ENCODE assay signal across 1 cellular context in genomic region chr10:69334258-69335062, GRCh38.
TF ChIP-seq lines count a peak whose summit lies in the region.

No MANE protein-coding gene starts in this region.

TF ChIP-seq in K562, 482 proteins besides CTCF, POLR2A, EP300 and RAD21 (continued from another document and continues in another):
- TF ChIP-seq LARP7 (IDR thresholded peaks at IDR 0.05): peak; percentile 60; the same call in 1 of the 2 replicates
- peak; percentile 47; the same call in 1 of the 2 replicates for TF ChIP-seq SPI1 (IDR thresholded peaks at IDR 0.05; ENCODE audit: borderline replicate concordance, low read depth, low read length)
- peak; percentile 57; the same call in 1 of the 2 replicates for TF ChIP-seq ZNF263 (CRISPR knock-in tag; IDR thresholded peaks at IDR 0.05; ENCODE audit: borderline replicate concordance)
- TF ChIP-seq, protein P1, sequence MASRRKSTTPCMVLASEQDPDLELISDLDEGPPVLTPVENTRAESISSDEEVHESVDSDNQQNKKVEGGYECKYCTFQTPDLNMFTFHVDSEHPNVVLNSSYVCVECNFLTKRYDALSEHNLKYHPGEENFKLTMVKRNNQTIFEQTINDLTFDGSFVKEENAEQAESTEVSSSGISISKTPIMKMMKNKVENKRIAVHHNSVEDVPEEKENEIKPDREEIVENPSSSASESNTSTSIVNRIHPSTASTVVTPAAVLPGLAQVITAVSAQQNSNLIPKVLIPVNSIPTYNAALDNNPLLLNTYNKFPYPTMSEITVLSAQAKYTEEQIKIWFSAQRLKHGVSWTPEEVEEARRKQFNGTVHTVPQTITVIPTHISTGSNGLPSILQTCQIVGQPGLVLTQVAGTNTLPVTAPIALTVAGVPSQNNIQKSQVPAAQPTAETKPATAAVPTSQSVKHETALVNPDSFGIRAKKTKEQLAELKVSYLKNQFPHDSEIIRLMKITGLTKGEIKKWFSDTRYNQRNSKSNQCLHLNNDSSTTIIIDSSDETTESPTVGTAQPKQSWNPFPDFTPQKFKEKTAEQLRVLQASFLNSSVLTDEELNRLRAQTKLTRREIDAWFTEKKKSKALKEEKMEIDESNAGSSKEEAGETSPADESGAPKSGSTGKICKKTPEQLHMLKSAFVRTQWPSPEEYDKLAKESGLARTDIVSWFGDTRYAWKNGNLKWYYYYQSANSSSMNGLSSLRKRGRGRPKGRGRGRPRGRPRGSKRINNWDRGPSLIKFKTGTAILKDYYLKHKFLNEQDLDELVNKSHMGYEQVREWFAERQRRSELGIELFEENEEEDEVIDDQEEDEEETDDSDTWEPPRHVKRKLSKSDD (conservative IDR thresholded peaks at IDR 0.05; ENCODE audit: low read length): no peak
- TF ChIP-seq MYC (IDR thresholded peaks at IDR 0.05; ENCODE audit: low read depth, low read length): peak; percentile 91
- TF ChIP-seq MYC (CRISPR knock-in tag; IDR thresholded peaks at IDR 0.05; ENCODE audit: borderline replicate concordance, low read depth): no peak
- TF ChIP-seq ZNF780A (CRISPR knock-in tag; IDR thresholded peaks at IDR 0.05): no peak
- no peak for TF ChIP-seq ZNF717 (CRISPR knock-in tag; IDR thresholded peaks at IDR 0.05)
- TF ChIP-seq ZNF253 (CRISPR knock-in tag; conservative IDR thresholded peaks at IDR 0.05): no peak
- no peak for TF ChIP-seq RFX5 (IDR thresholded peaks at IDR 0.05; ENCODE audit: low read depth, low read length)
- peak; percentile 39 for TF ChIP-seq NFIC (IDR thresholded peaks at IDR 0.05)
- TF ChIP-seq NFE2 (IDR thresholded peaks at IDR 0.05; ENCODE audit: low read depth): peak; percentile 92
- no peak for TF ChIP-seq SLC30A9 (CRISPR knock-in tag; IDR thresholded peaks at IDR 0.05)
- no peak for TF ChIP-seq ZNF212 (CRISPR knock-in tag; IDR thresholded peaks at IDR 0.05)
- TF ChIP-seq, protein P2, sequence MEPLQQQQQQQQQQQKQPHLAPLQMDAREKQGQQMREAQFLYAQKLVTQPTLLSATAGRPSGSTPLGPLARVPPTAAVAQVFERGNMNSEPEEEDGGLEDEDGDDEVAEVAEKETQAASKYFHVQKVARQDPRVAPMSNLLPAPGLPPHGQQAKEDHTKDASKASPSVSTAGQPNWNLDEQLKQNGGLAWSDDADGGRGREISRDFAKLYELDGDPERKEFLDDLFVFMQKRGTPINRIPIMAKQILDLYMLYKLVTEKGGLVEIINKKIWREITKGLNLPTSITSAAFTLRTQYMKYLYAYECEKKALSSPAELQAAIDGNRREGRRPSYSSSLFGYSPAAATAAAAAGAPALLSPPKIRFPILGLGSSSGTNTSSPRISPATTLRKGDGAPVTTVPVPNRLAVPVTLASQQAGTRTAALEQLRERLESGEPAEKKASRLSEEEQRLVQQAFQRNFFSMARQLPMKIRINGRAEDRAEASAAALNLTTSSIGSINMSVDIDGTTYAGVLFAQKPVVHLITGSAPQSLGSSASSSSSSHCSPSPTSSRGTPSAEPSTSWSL (CRISPR knock-in tag; IDR thresholded peaks at IDR 0.05; ENCODE audit: borderline replicate concordance): no peak
- no peak for TF ChIP-seq CEBPZ (IDR thresholded peaks at IDR 0.05; ENCODE audit: borderline replicate concordance, low read depth, low read length)
- no peak for TF ChIP-seq TRIM28 (IDR thresholded peaks at IDR 0.05)
- no peak for TF ChIP-seq FOXJ3 (CRISPR knock-in tag; IDR thresholded peaks at IDR 0.05)
- no peak for TF ChIP-seq NFYB (IDR thresholded peaks at IDR 0.05; ENCODE audit: extremely low read depth, insufficient read length)
- TF ChIP-seq TBP (optimal IDR thresholded peaks at IDR 0.05; ENCODE audit: low read depth, low read length): peak; percentile 84
- no peak for TF ChIP-seq E2F5 (CRISPR knock-in tag; IDR thresholded peaks at IDR 0.05)
- TF ChIP-seq SIN3A (IDR thresholded peaks at IDR 0.05; ENCODE audit: borderline replicate concordance in 2 of 2, control insufficient read depth in 1 of 2, low read depth in 2 of 2, low read length in 2 of 2): peak; percentile 76 to 84; a peak in 2 of 4 replicates
- TF ChIP-seq, protein P3, sequence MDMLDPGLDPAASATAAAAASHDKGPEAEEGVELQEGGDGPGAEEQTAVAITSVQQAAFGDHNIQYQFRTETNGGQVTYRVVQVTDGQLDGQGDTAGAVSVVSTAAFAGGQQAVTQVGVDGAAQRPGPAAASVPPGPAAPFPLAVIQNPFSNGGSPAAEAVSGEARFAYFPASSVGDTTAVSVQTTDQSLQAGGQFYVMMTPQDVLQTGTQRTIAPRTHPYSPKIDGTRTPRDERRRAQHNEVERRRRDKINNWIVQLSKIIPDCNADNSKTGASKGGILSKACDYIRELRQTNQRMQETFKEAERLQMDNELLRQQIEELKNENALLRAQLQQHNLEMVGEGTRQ (CRISPR knock-in tag; IDR thresholded peaks at IDR 0.05): peak; percentile 66
- no peak for TF ChIP-seq ZNF79 (CRISPR knock-in tag; IDR thresholded peaks at IDR 0.05; ENCODE audit: low read depth)
- no peak for TF ChIP-seq IFI16 (CRISPR knock-in tag; IDR thresholded peaks at IDR 0.05)
- TF ChIP-seq MIER1 (IDR thresholded peaks at IDR 0.05; ENCODE audit: low read depth): peak; percentile 53; the same call in 1 of the 2 replicates
- TF ChIP-seq CREM (IDR thresholded peaks at IDR 0.05; ENCODE audit: low read depth): 0 out of 2 replicates have a peak, but pooled peaks have one; percentile 7
- TF ChIP-seq, protein P4, sequence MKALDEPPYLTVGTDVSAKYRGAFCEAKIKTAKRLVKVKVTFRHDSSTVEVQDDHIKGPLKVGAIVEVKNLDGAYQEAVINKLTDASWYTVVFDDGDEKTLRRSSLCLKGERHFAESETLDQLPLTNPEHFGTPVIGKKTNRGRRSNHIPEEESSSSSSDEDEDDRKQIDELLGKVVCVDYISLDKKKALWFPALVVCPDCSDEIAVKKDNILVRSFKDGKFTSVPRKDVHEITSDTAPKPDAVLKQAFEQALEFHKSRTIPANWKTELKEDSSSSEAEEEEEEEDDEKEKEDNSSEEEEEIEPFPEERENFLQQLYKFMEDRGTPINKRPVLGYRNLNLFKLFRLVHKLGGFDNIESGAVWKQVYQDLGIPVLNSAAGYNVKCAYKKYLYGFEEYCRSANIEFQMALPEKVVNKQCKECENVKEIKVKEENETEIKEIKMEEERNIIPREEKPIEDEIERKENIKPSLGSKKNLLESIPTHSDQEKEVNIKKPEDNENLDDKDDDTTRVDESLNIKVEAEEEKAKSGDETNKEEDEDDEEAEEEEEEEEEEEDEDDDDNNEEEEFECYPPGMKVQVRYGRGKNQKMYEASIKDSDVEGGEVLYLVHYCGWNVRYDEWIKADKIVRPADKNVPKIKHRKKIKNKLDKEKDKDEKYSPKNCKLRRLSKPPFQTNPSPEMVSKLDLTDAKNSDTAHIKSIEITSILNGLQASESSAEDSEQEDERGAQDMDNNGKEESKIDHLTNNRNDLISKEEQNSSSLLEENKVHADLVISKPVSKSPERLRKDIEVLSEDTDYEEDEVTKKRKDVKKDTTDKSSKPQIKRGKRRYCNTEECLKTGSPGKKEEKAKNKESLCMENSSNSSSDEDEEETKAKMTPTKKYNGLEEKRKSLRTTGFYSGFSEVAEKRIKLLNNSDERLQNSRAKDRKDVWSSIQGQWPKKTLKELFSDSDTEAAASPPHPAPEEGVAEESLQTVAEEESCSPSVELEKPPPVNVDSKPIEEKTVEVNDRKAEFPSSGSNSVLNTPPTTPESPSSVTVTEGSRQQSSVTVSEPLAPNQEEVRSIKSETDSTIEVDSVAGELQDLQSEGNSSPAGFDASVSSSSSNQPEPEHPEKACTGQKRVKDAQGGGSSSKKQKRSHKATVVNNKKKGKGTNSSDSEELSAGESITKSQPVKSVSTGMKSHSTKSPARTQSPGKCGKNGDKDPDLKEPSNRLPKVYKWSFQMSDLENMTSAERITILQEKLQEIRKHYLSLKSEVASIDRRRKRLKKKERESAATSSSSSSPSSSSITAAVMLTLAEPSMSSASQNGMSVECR (CRISPR knock-in tag; IDR thresholded peaks at IDR 0.05): no peak
- TF ChIP-seq MEF2A (IDR thresholded peaks at IDR 0.05; ENCODE audit: control insufficient read depth, low read depth, low read length): no peak
- no peak for TF ChIP-seq HMG20B (CRISPR knock-in tag; IDR thresholded peaks at IDR 0.05)
- TF ChIP-seq ZNF143 (CRISPR knock-in tag; IDR thresholded peaks at IDR 0.05): no peak
- TF ChIP-seq DMBX1 (CRISPR knock-in tag; IDR thresholded peaks at IDR 0.05; ENCODE audit: borderline replicate concordance): no peak
- no peak for TF ChIP-seq ZNF395 (CRISPR knock-in tag; IDR thresholded peaks at IDR 0.05)
- no peak for TF ChIP-seq TBL1XR1 (IDR thresholded peaks at IDR 0.05; ENCODE audit: low read length in 2 of 2)
- 0 out of 2 replicates have a peak, but pooled peaks have one; percentile 18 for TF ChIP-seq GATAD2A (IDR thresholded peaks at IDR 0.05)
- TF ChIP-seq ZBTB8A (IDR thresholded peaks at IDR 0.05; ENCODE audit: partially characterized antibody): no peak
- peak; percentile 80; the same call in 1 of the 2 replicates for TF ChIP-seq NR4A1 (CRISPR knock-in tag; IDR thresholded peaks at IDR 0.05)
- peak; percentile 60; the same call in 1 of the 2 replicates for TF ChIP-seq NR4A1 (tag; IDR thresholded peaks at IDR 0.05)
- TF ChIP-seq PRMT5 (CRISPR knock-in tag; IDR thresholded peaks at IDR 0.05): no peak
- TF ChIP-seq ZNF12 (CRISPR knock-in tag; IDR thresholded peaks at IDR 0.05): no peak
- TF ChIP-seq, protein P5, sequence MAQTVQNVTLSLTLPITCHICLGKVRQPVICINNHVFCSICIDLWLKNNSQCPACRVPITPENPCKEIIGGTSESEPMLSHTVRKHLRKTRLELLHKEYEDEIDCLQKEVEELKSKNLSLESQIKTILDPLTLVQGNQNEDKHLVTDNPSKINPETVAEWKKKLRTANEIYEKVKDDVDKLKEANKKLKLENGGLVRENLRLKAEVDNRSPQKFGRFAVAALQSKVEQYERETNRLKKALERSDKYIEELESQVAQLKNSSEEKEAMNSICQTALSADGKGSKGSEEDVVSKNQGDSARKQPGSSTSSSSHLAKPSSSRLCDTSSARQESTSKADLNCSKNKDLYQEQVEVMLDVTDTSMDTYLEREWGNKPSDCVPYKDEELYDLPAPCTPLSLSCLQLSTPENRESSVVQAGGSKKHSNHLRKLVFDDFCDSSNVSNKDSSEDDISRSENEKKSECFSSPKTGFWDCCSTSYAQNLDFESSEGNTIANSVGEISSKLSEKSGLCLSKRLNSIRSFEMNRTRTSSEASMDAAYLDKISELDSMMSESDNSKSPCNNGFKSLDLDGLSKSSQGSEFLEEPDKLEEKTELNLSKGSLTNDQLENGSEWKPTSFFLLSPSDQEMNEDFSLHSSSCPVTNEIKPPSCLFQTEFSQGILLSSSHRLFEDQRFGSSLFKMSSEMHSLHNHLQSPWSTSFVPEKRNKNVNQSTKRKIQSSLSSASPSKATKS (CRISPR knock-in tag; IDR thresholded peaks at IDR 0.05): no peak
- TF ChIP-seq BDP1 (IDR thresholded peaks at IDR 0.05; ENCODE audit: insufficient read depth, insufficient read length): no peak
- TF ChIP-seq, protein P6, sequence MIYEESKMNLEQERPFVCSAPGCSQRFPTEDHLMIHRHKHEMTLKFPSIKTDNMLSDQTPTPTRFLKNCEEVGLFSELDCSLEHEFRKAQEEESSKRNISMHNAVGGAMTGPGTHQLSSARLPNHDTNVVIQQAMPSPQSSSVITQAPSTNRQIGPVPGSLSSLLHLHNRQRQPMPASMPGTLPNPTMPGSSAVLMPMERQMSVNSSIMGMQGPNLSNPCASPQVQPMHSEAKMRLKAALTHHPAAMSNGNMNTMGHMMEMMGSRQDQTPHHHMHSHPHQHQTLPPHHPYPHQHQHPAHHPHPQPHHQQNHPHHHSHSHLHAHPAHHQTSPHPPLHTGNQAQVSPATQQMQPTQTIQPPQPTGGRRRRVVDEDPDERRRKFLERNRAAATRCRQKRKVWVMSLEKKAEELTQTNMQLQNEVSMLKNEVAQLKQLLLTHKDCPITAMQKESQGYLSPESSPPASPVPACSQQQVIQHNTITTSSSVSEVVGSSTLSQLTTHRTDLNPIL (CRISPR knock-in tag; IDR thresholded peaks at IDR 0.05): no peak
- no peak for TF ChIP-seq NR2F6 (CRISPR knock-in tag; IDR thresholded peaks at IDR 0.05)
- no peak for TF ChIP-seq KAT8 (IDR thresholded peaks at IDR 0.05; ENCODE audit: low read depth)
- no peak for TF ChIP-seq ZNF507 (tag; conservative IDR thresholded peaks at IDR 0.05)
- TF ChIP-seq ZNF316 (IDR thresholded peaks at IDR 0.05): peak; percentile 80
- TF ChIP-seq HDGF (IDR thresholded peaks at IDR 0.05): peak; percentile 99
- no peak for TF ChIP-seq HOXB6 (CRISPR knock-in tag; IDR thresholded peaks at IDR 0.05; ENCODE audit: borderline replicate concordance)
